ENCODE assay signal across 9 cellular contexts in the genomic region with DNA sequence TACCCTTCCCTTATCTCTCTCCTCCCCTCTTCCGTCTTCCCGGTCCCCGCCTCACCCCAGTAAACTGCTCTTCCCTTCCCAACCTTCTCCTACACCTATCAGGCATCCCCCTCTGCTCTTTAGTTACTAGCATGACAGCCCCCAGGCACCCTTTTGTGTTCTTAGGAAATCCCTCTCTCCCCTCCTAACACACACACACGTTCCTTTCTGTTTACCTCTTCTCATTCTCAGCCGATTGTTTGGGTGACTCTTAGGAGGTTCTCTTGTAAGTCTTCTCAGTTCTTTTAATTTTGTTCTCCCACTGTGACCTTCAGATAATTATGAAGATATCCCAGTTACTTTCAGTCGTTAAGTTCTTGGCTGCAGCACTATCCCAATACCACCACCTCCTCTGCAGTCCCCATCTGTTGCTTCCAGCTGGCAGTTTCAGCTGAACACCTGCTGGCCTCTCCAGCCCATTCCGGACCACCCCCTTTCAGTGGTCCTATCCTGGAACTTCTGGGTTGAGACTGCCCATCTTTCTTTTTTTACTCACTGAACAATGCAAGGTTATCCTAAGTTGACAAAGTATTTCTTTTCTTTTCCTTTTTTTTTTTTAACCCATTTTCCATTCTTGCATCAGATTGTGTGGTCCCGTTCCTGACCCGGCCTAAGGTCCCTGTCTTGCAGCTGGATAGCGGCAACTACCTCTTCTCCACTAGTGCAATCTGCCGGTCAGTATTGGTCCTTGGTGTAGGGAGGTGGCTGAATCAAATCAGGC. TPM values are rescaled to one million over a fixed set of nuclear protein-coding genes. Genes with fewer than 3 reads are reported as not detected.
DNase-seq lines count a peak whose midpoint lies in the region; ATAC-seq and TF ChIP-seq lines count a peak whose summit lies in the region.
"Had no signal": no experiment of that assay in that cellular context is flagged by ENCODE, and none has a peak within 500 bp of the region (broad histone marks: within the 10 kb centered on the region; RNA-seq: fewer than 3 reads in every experiment).

No MANE protein-coding gene starts in this region.

- H3K4me1 ChIP-seq in thoracic aorta (ENCODE audit: control insufficient read depth in 1 of 2, low read depth in 2 of 2) = peaks cover 6 to 12% of the 10 kb centered on the region in 2 donors

- DNase-seq in activated naive CD4-positive, alpha-beta T cell treated with anti-CD3 and anti-CD28 coated beads, Interleukin-2, amount 50 U/mL, for 16 hours = no peak
- DNase-seq in activated naive CD4-positive, alpha-beta T cell treated with anti-CD3 and anti-CD28 coated beads, Interleukin-2, amount 50 U/mL, for 72 hours (ENCODE audit: low spot score in 2 of 2) = no peak
- DNase-seq in iris pigment epithelial cell (ENCODE audit: low read depth) (peak; percentile 45), thoracic aorta (ENCODE audit: low spot score) (no peak), DMS153 (lab: John Stamatoyannopoulos, UW) (no peak)

- peaks cover 27% of the 10 kb centered on the region for H3K36me3 ChIP-seq in thoracic aorta

- H3K36me3 Mint-ChIP-seq in activated naive CD4-positive, alpha-beta T cell treated with anti-CD3 and anti-CD28 coated beads, Interleukin-2, amount 50 U/mL, for 24 hours = peaks cover 27% of the 10 kb centered on the region
- H3K36me3 Mint-ChIP-seq in activated naive CD4-positive, alpha-beta T cell treated with anti-CD3 and anti-CD28 coated beads, Interleukin-2, amount 50 U/mL, for 72 hours = peaks cover 36 to 47% of the 10 kb centered on the region in 2 donors

- no peaks in the 10 kb centered on the region for H3K27me3 Mint-ChIP-seq in activated naive CD4-positive, alpha-beta T cell treated with anti-CD3 and anti-CD28 coated beads, Interleukin-2, amount 50 U/mL, for 24 hours

- no peak for TF ChIP-seq CTCF in thoracic aorta (IDR thresholded peaks at IDR 0.05)

- H3K4me3 Mint-ChIP-seq in activated naive CD4-positive, alpha-beta T cell treated with anti-CD3 and anti-CD28 coated beads, Interleukin-2, amount 50 U/mL, for 24 hours = peak overlapping the region; percentile 99

- H3K9me3 Mint-ChIP-seq in activated naive CD4-positive, alpha-beta T cell treated with anti-CD3 and anti-CD28 coated beads, Interleukin-2, amount 50 U/mL, for 24 hours = no peaks in the 10 kb centered on the region
- no peaks in the 10 kb centered on the region for H3K9me3 Mint-ChIP-seq in activated naive CD4-positive, alpha-beta T cell treated with anti-CD3 and anti-CD28 coated beads, Interleukin-2, amount 50 U/mL, for 72 hours

- H3K9me3 ChIP-seq in thoracic aorta = no peaks in the 10 kb centered on the region

- no peak for ATAC-seq in activated naive CD4-positive, alpha-beta T cell treated with anti-CD3 and anti-CD28 coated beads, Interleukin-2, amount 50 U/mL, for 72 hours
- ATAC-seq in thoracic aorta (ENCODE audit: insufficient number of reproducible peaks, low FRiP score, low read depth) (no peak), HG02610 (IDR thresholded peaks at IDR 0.05; ENCODE audit: unreplicated experiment) (no peak), GM21360 (IDR thresholded peaks at IDR 0.05; ENCODE audit: unreplicated experiment) (no peak)

- peaks cover 38% of the 10 kb centered on the region for H3K4me1 Mint-ChIP-seq in activated naive CD4-positive, alpha-beta T cell treated with anti-CD3 and anti-CD28 coated beads, Interleukin-2, amount 50 U/mL, for 24 hours

- no peaks in the 10 kb centered on the region for H3K27me3 ChIP-seq in thoracic aorta (replicated peaks; ENCODE audit: insufficient read depth)

- H3K27ac Mint-ChIP-seq in activated naive CD4-positive, alpha-beta T cell treated with anti-CD3 and anti-CD28 coated beads, Interleukin-2, amount 50 U/mL, for 24 hours = peak overlapping the region; percentile 96
- peak overlapping the region; percentile 95 to 98 for H3K27ac Mint-ChIP-seq in activated naive CD4-positive, alpha-beta T cell treated with anti-CD3 and anti-CD28 coated beads, Interleukin-2, amount 50 U/mL, for 72 hours

- peak overlapping the region; percentile 44 to 63 for H3K27ac ChIP-seq in thoracic aorta

- H3K4me3 ChIP-seq in thoracic aorta = peak overlapping the region; percentile 72

RNA-seq across cellular contexts. Expression of gene MARS1, which starts 0.7 kb away (rescaled TPM):
- 100 to 1,000 TPM; 267 to 292 TPM for total RNA-seq in activated naive CD4-positive, alpha-beta T cell treated with anti-CD3 and anti-CD28 coated beads, Interleukin-2, amount 50 U/mL, for 72 hours
- 100 to 1,000 TPM in 1 of 2 donors, 10 to 100 TPM in 1; 58.8 to 104 TPM for total RNA-seq in thoracic aorta

RNA-seq across cellular contexts. Expression of gene ARHGAP9, which starts 8.9 kb away (rescaled TPM):
- 100 to 1,000 TPM; 151 to 195 TPM for total RNA-seq in activated naive CD4-positive, alpha-beta T cell treated with anti-CD3 and anti-CD28 coated beads, Interleukin-2, amount 50 U/mL, for 72 hours
- 10 to 100 TPM; 32.0 to 32.5 TPM for total RNA-seq in thoracic aorta

RNA-seq across cellular contexts. Expression of gene GLI1, which starts 29.0 kb away (rescaled TPM):
- total RNA-seq in activated naive CD4-positive, alpha-beta T cell treated with anti-CD3 and anti-CD28 coated beads, Interleukin-2, amount 50 U/mL, for 72 hours = under 1 TPM in 1 of 2 donors, not detected in 1; 0.49 TPM
- total RNA-seq in thoracic aorta = 10 to 100 TPM in 1 of 2 donors, 1 to 10 TPM in 1; 1.7 to 13.0 TPM

RNA-seq across cellular contexts. Expression of gene DDIT3, which starts 31.7 kb away (rescaled TPM):
- 10 to 100 TPM; 24.9 to 79.8 TPM for total RNA-seq in activated naive CD4-positive, alpha-beta T cell treated with anti-CD3 and anti-CD28 coated beads, Interleukin-2, amount 50 U/mL, for 72 hours
- 10 to 100 TPM; 35.5 to 39.6 TPM for total RNA-seq in thoracic aorta

RNA-seq across cellular contexts. Expression of gene INHBE, which starts 33.5 kb away (rescaled TPM):
- total RNA-seq in activated naive CD4-positive, alpha-beta T cell treated with anti-CD3 and anti-CD28 coated beads, Interleukin-2, amount 50 U/mL, for 72 hours = under 1 TPM; 0.18 to 0.23 TPM
- total RNA-seq in thoracic aorta = not detected
- total RNA-seq: glomerular endothelial cell had no signal

Comparison
In these comparisons a context has a peak if more than half of its experiments do, and no peak if none do; other contexts are left out.
1. RNA of gene ARHGAP9, which starts 8.9 kb away (total RNA-seq): 151 to 195 TPM in activated naive CD4-positive, alpha-beta T cell treated with anti-CD3 and anti-CD28 coated beads, Interleukin-2, amount 50 U/mL, for 72 hours; 32.0 to 32.5 TPM in thoracic aorta; every median in the first group is over 4 times any median in the second.